Comparison of ENCODE assay signal across 4 cellular contexts in the genomic region with DNA sequence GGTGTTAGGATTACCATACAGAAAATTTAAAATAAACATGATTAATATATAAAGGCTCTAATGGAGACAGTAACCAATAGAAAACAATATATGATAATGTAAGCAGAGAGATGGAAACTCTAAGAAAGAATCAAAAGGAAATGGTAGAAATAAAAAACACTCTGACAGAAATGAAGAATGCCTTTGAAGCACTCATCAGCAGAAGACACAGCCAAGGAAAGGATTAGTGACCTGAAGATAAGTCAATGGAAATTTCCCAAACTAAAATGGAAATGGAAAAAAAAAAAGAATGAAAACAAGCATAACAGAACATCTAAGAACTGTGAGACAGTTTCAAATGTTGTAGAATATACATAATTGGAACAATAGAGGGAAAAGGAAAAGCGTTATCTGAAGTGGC.
TF ChIP-seq lines count a peak whose summit lies in the region.

No MANE protein-coding gene starts in this region.

TF ChIP-seq in HepG2, 621 proteins besides CTCF, POLR2A, EP300 and RAD21:
- TF ChIP-seq ZNF160 (CRISPR knock-in tag; IDR thresholded peaks at IDR 0.05), result peak; percentile 90
- TF ChIP-seq, protein P1, sequence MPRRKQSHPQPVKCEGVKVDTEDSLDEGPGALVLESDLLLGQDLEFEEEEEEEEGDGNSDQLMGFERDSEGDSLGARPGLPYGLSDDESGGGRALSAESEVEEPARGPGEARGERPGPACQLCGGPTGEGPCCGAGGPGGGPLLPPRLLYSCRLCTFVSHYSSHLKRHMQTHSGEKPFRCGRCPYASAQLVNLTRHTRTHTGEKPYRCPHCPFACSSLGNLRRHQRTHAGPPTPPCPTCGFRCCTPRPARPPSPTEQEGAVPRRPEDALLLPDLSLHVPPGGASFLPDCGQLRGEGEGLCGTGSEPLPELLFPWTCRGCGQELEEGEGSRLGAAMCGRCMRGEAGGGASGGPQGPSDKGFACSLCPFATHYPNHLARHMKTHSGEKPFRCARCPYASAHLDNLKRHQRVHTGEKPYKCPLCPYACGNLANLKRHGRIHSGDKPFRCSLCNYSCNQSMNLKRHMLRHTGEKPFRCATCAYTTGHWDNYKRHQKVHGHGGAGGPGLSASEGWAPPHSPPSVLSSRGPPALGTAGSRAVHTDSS (CRISPR knock-in tag; conservative IDR thresholded peaks at IDR 0.05), result no peak

TF ChIP-seq in HCT116, 20 proteins besides CTCF, POLR2A, EP300 and RAD21:
- TF ChIP-seq EGR1 (IDR thresholded peaks at IDR 0.05; ENCODE audit: low read depth) (no peak), CBX3 (IDR thresholded peaks at IDR 0.05; ENCODE audit: low read depth) (peak; percentile 61; the same call in 1 of the 2 replicates), POLR2AphosphoS5 (IDR thresholded peaks at IDR 0.05; ENCODE audit: low read depth, low read length) (no peak), ZNF274 (IDR thresholded peaks at IDR 0.05; ENCODE audit: low read depth, low read length) (no peak), SP1 (IDR thresholded peaks at IDR 0.05; ENCODE audit: low read depth) (0 out of 2 replicates have a peak, but pooled peaks have one; percentile 17), ZFX (IDR thresholded peaks at IDR 0.05) (no peak)
- TF ChIP-seq, protein P2, sequence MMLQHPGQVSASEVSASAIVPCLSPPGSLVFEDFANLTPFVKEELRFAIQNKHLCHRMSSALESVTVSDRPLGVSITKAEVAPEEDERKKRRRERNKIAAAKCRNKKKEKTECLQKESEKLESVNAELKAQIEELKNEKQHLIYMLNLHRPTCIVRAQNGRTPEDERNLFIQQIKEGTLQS (IDR thresholded peaks at IDR 0.05), result no peak

TF ChIP-seq in HEK293, 187 proteins besides CTCF, POLR2A, EP300 and RAD21:
- TF ChIP-seq ZNF529 (tag by site-specific recombination; IDR thresholded peaks at IDR 0.05; ENCODE audit: insufficient replicate concordance) (no peak), SETDB1 (IDR thresholded peaks at IDR 0.05; ENCODE audit: insufficient read length, low read length) (peak; percentile 71), ZNF558 (tag by site-specific recombination; IDR thresholded peaks at IDR 0.05) (no peak)
- TF ChIP-seq, protein P3, sequence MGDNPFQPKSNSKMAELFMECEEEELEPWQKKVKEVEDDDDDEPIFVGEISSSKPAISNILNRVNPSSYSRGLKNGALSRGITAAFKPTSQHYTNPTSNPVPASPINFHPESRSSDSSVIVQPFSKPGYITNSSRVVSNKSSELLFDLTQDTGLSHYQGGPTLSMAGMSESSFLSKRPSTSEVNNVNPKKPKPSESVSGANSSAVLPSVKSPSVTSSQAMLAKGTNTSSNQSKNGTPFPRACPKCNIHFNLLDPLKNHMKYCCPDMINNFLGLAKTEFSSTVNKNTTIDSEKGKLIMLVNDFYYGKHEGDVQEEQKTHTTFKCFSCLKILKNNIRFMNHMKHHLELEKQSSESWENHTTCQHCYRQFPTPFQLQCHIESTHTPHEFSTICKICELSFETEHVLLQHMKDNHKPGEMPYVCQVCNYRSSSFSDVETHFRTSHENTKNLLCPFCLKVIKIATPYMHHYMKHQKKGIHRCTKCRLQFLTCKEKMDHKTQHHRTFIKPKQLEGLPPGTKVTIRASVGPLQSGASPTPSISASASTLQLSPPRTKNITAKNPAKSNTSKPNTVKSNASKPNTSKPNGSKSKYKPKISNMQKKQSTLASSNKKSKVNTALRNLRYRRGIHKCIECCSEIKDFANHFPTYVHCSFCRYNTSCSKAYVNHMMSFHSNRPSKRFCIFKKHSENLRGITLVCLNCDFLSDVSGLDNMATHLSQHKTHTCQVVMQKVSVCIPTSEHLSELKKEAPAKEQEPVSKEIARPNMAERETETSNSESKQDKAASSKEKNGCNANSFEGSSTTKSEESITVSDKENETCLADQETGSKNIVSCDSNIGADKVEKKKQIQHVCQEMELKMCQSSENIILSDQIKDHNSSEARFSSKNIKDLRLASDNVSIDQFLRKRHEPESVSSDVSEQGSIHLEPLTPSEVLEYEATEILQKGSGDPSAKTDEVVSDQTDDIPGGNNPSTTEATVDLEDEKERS (tag by site-specific recombination; IDR thresholded peaks at IDR 0.05), result no peak
- TF ChIP-seq, protein P4, sequence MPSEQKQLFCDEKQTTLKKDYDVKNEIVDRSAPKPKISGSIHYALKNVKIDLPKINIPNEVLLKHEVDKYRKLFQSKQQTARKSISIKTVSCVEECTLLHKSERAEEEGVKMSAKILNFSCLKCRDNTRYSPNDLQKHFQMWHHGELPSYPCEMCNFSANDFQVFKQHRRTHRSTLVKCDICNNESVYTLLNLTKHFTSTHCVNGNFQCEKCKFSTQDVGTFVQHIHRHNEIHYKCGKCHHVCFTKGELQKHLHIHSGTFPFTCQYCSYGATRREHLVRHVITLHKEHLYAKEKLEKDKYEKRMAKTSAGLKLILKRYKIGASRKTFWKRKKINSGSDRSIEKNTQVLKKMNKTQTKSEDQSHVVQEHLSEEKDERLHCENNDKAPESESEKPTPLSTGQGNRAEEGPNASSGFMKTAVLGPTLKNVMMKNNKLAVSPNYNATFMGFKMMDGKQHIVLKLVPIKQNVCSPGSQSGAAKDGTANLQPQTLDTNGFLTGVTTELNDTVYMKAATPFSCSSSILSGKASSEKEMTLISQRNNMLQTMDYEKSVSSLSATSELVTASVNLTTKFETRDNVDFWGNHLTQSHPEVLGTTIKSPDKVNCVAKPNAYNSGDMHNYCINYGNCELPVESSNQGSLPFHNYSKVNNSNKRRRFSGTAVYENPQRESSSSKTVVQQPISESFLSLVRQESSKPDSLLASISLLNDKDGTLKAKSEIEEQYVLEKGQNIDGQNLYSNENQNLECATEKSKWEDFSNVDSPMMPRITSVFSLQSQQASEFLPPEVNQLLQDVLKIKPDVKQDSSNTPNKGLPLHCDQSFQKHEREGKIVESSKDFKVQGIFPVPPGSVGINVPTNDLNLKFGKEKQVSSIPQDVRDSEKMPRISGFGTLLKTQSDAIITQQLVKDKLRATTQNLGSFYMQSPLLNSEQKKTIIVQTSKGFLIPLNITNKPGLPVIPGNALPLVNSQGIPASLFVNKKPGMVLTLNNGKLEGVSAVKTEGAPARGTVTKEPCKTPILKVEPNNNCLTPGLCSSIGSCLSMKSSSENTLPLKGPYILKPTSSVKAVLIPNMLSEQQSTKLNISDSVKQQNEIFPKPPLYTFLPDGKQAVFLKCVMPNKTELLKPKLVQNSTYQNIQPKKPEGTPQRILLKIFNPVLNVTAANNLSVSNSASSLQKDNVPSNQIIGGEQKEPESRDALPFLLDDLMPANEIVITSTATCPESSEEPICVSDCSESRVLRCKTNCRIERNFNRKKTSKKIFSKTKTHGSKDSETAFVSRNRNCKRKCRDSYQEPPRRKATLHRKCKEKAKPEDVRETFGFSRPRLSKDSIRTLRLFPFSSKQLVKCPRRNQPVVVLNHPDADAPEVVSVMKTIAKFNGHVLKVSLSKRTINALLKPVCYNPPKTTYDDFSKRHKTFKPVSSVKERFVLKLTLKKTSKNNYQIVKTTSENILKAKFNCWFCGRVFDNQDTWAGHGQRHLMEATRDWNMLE (tag by site-specific recombination; conservative IDR thresholded peaks at IDR 0.05; ENCODE audit: low read depth), result 0 out of 2 replicates have a peak, but pooled peaks have one; percentile 16
- TF ChIP-seq, protein P5, sequence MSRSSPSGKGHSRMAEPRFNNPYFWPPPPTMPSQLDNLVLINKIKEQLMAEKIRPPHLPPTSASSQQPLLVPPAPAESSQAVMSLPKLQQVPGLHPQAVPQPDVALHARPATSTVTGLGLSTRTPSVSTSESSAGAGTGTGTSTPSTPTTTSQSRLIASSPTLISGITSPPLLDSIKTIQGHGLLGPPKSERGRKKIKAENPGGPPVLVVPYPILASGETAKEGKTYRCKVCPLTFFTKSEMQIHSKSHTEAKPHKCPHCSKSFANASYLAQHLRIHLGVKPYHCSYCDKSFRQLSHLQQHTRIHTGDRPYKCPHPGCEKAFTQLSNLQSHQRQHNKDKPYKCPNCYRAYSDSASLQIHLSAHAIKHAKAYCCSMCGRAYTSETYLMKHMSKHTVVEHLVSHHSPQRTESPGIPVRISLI (tag by site-specific recombination; IDR thresholded peaks at IDR 0.05), result no peak

TF ChIP-seq in K562, 482 proteins besides CTCF, POLR2A, EP300 and RAD21:
- 0 out of 2 replicates have a peak, but pooled peaks have one; percentile 52 for TF ChIP-seq ZEB2 (IDR thresholded peaks at IDR 0.05)
- TF ChIP-seq CBX5 (IDR thresholded peaks at IDR 0.05; ENCODE audit: borderline replicate concordance, low read depth), result peak; percentile 67; the same call in 1 of the 2 replicates
- TF ChIP-seq NFRKB (IDR thresholded peaks at IDR 0.05; ENCODE audit: low read depth), result no peak
- TF ChIP-seq TRIM28 (IDR thresholded peaks at IDR 0.05), result peak; percentile 87; the same call in 1 of the 2 replicates
- TF ChIP-seq CBX3 (IDR thresholded peaks at IDR 0.05; ENCODE audit: borderline replicate concordance in 1 of 2, low read length in 2 of 2), result peak in 1 of 2 experiments; percentile 72; a peak in 2 of 3 replicates
- TF ChIP-seq, protein P6, sequence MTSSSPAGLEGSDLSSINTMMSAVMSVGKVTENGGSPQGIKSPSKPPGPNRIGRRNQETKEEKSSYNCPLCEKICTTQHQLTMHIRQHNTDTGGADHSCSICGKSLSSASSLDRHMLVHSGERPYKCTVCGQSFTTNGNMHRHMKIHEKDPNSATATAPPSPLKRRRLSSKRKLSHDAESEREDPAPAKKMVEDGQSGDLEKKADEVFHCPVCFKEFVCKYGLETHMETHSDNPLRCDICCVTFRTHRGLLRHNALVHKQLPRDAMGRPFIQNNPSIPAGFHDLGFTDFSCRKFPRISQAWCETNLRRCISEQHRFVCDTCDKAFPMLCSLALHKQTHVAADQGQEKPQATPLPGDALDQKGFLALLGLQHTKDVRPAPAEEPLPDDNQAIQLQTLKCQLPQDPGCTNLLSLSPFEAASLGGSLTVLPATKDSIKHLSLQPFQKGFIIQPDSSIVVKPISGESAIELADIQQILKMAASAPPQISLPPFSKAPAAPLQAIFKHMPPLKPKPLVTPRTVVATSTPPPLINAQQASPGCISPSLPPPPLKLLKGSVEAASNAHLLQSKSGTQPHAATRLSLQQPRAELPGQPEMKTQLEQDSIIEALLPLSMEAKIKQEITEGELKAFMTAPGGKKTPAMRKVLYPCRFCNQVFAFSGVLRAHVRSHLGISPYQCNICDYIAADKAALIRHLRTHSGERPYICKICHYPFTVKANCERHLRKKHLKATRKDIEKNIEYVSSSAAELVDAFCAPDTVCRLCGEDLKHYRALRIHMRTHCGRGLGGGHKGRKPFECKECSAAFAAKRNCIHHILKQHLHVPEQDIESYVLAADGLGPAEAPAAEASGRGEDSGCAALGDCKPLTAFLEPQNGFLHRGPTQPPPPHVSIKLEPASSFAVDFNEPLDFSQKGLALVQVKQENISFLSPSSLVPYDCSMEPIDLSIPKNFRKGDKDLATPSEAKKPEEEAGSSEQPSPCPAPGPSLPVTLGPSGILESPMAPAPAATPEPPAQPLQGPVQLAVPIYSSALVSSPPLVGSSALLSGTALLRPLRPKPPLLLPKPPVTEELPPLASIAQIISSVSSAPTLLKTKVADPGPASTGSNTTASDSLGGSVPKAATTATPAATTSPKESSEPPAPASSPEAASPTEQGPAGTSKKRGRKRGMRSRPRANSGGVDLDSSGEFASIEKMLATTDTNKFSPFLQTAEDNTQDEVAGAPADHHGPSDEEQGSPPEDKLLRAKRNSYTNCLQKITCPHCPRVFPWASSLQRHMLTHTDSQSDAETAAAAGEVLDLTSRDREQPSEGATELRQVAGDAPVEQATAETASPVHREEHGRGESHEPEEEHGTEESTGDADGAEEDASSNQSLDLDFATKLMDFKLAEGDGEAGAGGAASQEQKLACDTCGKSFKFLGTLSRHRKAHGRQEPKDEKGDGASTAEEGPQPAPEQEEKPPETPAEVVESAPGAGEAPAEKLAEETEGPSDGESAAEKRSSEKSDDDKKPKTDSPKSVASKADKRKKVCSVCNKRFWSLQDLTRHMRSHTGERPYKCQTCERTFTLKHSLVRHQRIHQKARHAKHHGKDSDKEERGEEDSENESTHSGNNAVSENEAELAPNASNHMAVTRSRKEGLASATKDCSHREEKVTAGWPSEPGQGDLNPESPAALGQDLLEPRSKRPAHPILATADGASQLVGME (CRISPR knock-in tag; IDR thresholded peaks at IDR 0.05), result no peak
- TF ChIP-seq TRIM24 (IDR thresholded peaks at IDR 0.05), result peak in 1 of 2 experiments; percentile 27; a peak in 1 of 4 replicates
- TF ChIP-seq, protein P7, sequence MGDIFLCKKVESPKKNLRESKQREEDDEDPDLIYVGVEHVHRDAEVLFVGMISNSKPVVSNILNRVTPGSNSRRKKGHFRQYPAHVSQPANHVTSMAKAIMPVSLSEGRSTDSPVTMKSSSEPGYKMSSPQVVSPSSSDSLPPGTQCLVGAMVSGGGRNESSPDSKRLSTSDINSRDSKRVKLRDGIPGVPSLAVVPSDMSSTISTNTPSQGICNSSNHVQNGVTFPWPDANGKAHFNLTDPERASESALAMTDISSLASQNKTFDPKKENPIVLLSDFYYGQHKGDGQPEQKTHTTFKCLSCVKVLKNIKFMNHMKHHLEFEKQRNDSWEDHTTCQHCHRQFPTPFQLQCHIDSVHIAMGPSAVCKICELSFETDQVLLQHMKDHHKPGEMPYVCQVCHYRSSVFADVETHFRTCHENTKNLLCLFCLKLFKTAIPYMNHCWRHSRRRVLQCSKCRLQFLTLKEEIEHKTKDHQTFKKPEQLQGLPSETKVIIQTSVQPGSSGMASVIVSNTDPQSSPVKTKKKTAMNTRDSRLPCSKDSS (IDR thresholded peaks at IDR 0.05; ENCODE audit: low read depth, partially characterized antibody), result peak; percentile 84
